ENCODE assay signal across 9 cellular contexts in genomic region chr4:40283968-40284367, GRCh38. TPM values are rescaled to one million over a fixed set of nuclear protein-coding genes. Genes with fewer than 3 reads are reported as not detected.
DNase-seq lines count a peak whose midpoint lies in the region; ATAC-seq and FAIRE-seq lines count a peak whose summit lies in the region.
"Had no signal": no experiment of that assay in that cellular context is flagged by ENCODE, and none has a peak within 500 bp of the region (broad histone marks: within the 10 kb centered on the region; RNA-seq: fewer than 3 reads in every experiment).

No MANE protein-coding gene starts in this region.

- FAIRE-seq in frontal cortex (lab: Jason Lieb, UNC): no peak

- peak; percentile 87 for DNase-seq in HT1080 (ENCODE audit: low read depth)
- DNase-seq in activated CD4-positive, alpha-beta T cell treated with anti-CD3 and anti-CD28 coated beads, Interleukin-2, amount 10 ng/mL, durations not matched to agents 24 days and 14 days: peak; percentile 91
- DNase-seq in epithelial cell of prostate (ENCODE audit: low read depth, low spot score): no peak
- DNase-seq in stimulated activated CD8-positive, alpha-beta memory T cell treated with anti-CD3 and anti-CD28 coated beads, Interleukin-4, amount 100 ng/mL, for 24 hours (ENCODE audit: low read depth): peak; percentile 57
- DNase-seq in G401 (ENCODE audit: low spot score): no peak
- no peak for DNase-seq in frontal cortex (ENCODE audit: low spot score in 2 of 2)
- no peak for DNase-seq in NCI-H1092 treated with DMSO at 0.1 percent for 48 hours (lab: John Stamatoyannopoulos, UW)

- H3K27ac Mint-ChIP-seq in activated CD4-positive, alpha-beta T cell treated with anti-CD3 and anti-CD28 coated beads, Interleukin-2, amount 10 ng/mL, durations not matched to agents 24 days and 14 days: peak overlapping the region; percentile 95

- no peaks in the 10 kb centered on the region for H3K27me3 Mint-ChIP-seq in activated CD4-positive, alpha-beta T cell treated with anti-CD3 and anti-CD28 coated beads, Interleukin-2, amount 10 ng/mL, durations not matched to agents 24 days and 14 days

- H3K4me3 Mint-ChIP-seq in activated CD4-positive, alpha-beta T cell treated with anti-CD3 and anti-CD28 coated beads, Interleukin-2, amount 10 ng/mL, durations not matched to agents 24 days and 14 days: peak overlapping the region; percentile 66

- ATAC-seq in HG03520 (IDR thresholded peaks at IDR 0.05; ENCODE audit: unreplicated experiment): no peak

- peaks cover 7% of the 10 kb centered on the region for H3K36me3 Mint-ChIP-seq in activated CD4-positive, alpha-beta T cell treated with anti-CD3 and anti-CD28 coated beads, Interleukin-2, amount 10 ng/mL, durations not matched to agents 24 days and 14 days (ENCODE audit: low read depth)

- H3K27ac ChIP-seq in epithelial cell of prostate: peak overlapping the region; percentile 47

- peaks cover 16% of the 10 kb centered on the region for H3K9me3 Mint-ChIP-seq in activated CD4-positive, alpha-beta T cell treated with anti-CD3 and anti-CD28 coated beads, Interleukin-2, amount 10 ng/mL, durations not matched to agents 24 days and 14 days

- in situ Hi-C loops in G401 (cut with HindIII; ENCODE audit: low sequenced_read_pairs): no loop called here

- peaks cover 50% of the 10 kb centered on the region for H3K4me1 Mint-ChIP-seq in activated CD4-positive, alpha-beta T cell treated with anti-CD3 and anti-CD28 coated beads, Interleukin-2, amount 10 ng/mL, durations not matched to agents 24 days and 14 days

- intact Hi-C loops in activated CD4-positive, alpha-beta T cell treated with anti-CD3 and anti-CD28 coated beads, Interleukin-2, amount 10 ng/mL, durations not matched to agents 24 days and 14 days (cut with micrococcal nuclease): loop anchor here (1.0 kb wide), 4 partner anchors 21 to 56 kb away; no protein-coding TSS in a partner anchor

RNA-seq across cellular contexts. Expression of gene CHRNA9, which starts 51.2 kb away (rescaled TPM):
- total RNA-seq in HT1080 (2014; rRNA removed; shearing (Covaris generic)): 2.6 and 6.3 TPM in 2 replicates
- 6.9 and 8.1 TPM in 2 replicates for polyA plus RNA-seq in HT1080 (2015; cell fraction: cytosol; rRNA removed)
- 3.3 and 5.1 TPM in 2 replicates for polyA plus RNA-seq in HT1080 (2015; cell fraction: nucleus; rRNA removed)
- not detected in 2 replicates for total RNA-seq in activated CD4-positive, alpha-beta T cell treated with anti-CD3 and anti-CD28 coated beads, Interleukin-2, amount 10 ng/mL, durations not matched to agents 24 days and 14 days
- 0.61 TPM in 1 of 2 replicates, not detected in the other for total RNA-seq in G401 (2014; rRNA removed; shearing (Covaris generic))
- total RNA-seq in frontal cortex: not detected
- total RNA-seq: skeletal muscle tissue had no signal

Comparison
In these comparisons a context has a peak if more than half of its experiments do, and no peak if none do; other contexts are left out.
1. DNase-seq: peak in HT1080 (single experiment), activated CD4-positive, alpha-beta T cell treated with anti-CD3 and anti-CD28 coated beads, Interleukin-2, amount 10 ng/mL, durations not matched to agents 24 days and 14 days (single experiment) and stimulated activated CD8-positive, alpha-beta memory T cell treated with anti-CD3 and anti-CD28 coated beads, Interleukin-4, amount 100 ng/mL, for 24 hours (single experiment); none in epithelial cell of prostate (single experiment), G401 (single experiment), frontal cortex (0 of 2) and NCI-H1092 treated with DMSO at 0.1 percent for 48 hours (single experiment).